ENCODE assay signal across 1 cellular context in the genomic region with DNA sequence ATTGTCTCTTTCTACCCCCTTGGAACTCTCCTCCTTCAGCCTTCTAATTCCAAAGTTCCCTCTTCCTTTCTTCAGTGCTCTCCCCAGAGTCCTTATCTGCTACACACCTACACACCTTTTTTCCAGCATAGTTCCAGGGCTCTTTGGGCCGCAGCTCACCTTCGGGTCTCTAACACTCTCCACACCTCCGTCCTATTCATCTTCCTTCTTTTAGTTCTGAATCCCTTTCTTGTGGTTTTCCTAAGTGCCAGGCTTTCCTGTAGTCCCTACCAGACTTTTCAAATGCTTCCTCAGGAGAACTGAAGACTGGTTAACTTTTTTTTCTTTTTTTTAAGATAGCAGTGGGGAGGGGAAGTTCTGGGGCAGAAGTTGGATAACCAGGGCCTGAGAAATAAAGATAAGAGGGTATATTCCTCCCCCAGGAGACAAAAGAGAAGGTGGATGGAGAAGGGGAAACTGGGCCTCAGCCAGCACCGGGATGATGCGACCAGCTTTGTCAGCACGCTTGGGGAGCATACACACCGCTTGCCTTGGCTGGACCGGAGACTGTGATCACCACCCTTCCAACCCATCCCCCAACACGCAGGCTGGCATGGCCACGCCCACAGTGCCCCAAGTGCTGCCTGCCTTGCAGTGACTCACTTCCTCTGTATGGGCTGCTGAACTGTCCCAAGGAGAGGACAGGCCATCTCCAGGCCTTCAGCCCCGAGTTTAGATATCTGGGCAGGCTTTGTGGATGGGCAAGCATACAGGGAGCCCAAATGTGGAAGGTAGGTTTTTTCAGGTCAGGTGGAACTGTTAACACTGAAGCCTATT.
TF ChIP-seq lines count a peak whose summit lies in the region.

No MANE protein-coding gene starts in this region.

TF ChIP-seq in K562, 482 proteins besides CTCF, POLR2A, EP300 and RAD21 (continued from another document and continues in another):
- TF ChIP-seq, protein P1, sequence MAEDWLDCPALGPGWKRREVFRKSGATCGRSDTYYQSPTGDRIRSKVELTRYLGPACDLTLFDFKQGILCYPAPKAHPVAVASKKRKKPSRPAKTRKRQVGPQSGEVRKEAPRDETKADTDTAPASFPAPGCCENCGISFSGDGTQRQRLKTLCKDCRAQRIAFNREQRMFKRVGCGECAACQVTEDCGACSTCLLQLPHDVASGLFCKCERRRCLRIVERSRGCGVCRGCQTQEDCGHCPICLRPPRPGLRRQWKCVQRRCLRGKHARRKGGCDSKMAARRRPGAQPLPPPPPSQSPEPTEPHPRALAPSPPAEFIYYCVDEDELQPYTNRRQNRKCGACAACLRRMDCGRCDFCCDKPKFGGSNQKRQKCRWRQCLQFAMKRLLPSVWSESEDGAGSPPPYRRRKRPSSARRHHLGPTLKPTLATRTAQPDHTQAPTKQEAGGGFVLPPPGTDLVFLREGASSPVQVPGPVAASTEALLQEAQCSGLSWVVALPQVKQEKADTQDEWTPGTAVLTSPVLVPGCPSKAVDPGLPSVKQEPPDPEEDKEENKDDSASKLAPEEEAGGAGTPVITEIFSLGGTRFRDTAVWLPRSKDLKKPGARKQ (CRISPR knock-in tag; IDR thresholded peaks at IDR 0.05): no peak
- TF ChIP-seq CXXC5 (CRISPR knock-in tag; IDR thresholded peaks at IDR 0.05): peak; percentile 62
- TF ChIP-seq NCOR1 (IDR thresholded peaks at IDR 0.05): peak; percentile 92
- TF ChIP-seq, protein P2, sequence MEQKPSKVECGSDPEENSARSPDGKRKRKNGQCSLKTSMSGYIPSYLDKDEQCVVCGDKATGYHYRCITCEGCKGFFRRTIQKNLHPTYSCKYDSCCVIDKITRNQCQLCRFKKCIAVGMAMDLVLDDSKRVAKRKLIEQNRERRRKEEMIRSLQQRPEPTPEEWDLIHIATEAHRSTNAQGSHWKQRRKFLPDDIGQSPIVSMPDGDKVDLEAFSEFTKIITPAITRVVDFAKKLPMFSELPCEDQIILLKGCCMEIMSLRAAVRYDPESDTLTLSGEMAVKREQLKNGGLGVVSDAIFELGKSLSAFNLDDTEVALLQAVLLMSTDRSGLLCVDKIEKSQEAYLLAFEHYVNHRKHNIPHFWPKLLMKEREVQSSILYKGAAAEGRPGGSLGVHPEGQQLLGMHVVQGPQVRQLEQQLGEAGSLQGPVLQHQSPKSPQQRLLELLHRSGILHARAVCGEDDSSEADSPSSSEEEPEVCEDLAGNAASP (IDR thresholded peaks at IDR 0.05): no peak
- TF ChIP-seq ZZZ3 (IDR thresholded peaks at IDR 0.05): no peak
- TF ChIP-seq, protein P3, sequence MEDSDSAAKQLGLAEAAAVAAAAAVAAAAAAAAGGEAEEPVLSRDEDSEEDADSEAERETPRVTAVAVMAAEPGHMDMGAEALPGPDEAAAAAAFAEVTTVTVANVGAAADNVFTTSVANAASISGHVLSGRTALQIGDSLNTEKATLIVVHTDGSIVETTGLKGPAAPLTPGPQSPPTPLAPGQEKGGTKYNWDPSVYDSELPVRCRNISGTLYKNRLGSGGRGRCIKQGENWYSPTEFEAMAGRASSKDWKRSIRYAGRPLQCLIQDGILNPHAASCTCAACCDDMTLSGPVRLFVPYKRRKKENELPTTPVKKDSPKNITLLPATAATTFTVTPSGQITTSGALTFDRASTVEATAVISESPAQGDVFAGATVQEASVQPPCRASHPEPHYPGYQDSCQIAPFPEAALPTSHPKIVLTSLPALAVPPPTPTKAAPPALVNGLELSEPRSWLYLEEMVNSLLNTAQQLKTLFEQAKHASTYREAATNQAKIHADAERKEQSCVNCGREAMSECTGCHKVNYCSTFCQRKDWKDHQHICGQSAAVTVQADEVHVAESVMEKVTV (CRISPR knock-in tag; IDR thresholded peaks at IDR 0.05): no peak
- TF ChIP-seq, protein P4, sequence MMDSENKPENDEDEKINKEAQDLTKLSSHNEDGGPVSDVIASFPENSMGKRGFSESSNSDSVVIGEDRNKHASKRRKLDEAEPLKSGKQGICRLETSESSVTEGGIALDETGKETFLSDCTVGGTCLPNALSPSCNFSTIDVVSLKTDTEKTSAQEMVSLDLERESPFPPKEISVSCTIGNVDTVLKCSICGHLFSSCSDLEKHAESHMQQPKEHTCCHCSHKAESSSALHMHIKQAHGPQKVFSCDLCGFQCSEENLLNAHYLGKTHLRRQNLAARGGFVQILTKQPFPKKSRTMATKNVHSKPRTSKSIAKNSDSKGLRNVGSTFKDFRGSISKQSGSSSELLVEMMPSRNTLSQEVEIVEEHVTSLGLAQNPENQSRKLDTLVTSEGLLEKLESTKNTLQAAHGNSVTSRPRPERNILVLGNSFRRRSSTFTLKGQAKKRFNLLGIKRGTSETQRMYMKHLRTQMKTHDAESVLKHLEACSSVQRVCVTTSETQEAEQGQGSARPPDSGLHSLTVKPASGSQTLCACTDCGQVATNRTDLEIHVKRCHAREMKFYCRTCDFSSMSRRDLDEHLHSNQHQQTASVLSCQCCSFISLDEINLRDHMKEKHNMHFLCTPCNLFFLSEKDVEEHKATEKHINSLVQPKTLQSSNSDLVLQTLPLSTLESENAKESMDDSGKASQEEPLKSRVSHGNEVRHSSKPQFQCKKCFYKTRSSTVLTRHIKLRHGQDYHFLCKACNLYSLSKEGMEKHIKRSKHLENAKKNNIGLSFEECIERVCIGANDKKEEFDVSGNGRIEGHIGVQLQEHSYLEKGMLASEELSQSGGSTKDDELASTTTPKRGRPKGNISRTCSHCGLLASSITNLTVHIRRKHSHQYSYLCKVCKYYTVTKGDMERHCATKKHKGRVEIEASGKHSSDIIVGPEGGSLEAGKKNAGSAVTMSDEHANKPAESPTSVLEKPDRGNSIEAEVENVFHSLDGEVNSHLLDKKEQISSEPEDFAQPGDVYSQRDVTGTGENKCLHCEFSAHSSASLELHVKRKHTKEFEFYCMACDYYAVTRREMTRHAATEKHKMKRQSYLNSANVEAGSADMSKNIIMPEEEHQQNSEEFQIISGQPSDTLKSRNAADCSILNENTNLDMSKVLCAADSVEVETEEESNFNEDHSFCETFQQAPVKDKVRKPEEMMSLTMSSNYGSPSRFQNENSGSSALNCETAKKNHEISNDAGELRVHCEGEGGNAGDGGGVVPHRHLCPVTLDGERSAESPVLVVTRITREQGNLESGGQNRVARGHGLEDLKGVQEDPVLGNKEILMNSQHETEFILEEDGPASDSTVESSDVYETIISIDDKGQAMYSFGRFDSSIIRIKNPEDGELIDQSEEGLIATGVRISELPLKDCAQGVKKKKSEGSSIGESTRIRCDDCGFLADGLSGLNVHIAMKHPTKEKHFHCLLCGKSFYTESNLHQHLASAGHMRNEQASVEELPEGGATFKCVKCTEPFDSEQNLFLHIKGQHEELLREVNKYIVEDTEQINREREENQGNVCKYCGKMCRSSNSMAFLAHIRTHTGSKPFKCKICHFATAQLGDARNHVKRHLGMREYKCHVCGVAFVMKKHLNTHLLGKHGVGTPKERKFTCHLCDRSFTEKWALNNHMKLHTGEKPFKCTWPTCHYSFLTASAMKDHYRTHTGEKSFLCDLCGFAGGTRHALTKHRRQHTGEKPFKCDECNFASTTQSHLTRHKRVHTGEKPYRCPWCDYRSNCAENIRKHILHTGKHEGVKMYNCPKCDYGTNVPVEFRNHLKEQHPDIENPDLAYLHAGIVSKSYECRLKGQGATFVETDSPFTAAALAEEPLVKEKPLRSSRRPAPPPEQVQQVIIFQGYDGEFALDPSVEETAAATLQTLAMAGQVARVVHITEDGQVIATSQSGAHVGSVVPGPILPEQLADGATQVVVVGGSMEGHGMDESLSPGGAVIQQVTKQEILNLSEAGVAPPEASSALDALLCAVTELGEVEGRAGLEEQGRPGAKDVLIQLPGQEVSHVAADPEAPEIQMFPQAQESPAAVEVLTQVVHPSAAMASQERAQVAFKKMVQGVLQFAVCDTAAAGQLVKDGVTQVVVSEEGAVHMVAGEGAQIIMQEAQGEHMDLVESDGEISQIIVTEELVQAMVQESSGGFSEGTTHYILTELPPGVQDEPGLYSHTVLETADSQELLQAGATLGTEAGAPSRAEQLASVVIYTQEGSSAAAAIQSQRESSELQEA (IDR thresholded peaks at IDR 0.05; ENCODE audit: low read depth): no peak
- TF ChIP-seq, protein P5, sequence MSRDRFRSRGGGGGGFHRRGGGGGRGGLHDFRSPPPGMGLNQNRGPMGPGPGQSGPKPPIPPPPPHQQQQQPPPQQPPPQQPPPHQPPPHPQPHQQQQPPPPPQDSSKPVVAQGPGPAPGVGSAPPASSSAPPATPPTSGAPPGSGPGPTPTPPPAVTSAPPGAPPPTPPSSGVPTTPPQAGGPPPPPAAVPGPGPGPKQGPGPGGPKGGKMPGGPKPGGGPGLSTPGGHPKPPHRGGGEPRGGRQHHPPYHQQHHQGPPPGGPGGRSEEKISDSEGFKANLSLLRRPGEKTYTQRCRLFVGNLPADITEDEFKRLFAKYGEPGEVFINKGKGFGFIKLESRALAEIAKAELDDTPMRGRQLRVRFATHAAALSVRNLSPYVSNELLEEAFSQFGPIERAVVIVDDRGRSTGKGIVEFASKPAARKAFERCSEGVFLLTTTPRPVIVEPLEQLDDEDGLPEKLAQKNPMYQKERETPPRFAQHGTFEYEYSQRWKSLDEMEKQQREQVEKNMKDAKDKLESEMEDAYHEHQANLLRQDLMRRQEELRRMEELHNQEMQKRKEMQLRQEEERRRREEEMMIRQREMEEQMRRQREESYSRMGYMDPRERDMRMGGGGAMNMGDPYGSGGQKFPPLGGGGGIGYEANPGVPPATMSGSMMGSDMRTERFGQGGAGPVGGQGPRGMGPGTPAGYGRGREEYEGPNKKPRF (IDR thresholded peaks at IDR 0.05; ENCODE audit: low read depth, low read length): no peak
- no peak for TF ChIP-seq DACH1 (IDR thresholded peaks at IDR 0.05; ENCODE audit: partially characterized antibody)
- TF ChIP-seq ASH1L (IDR thresholded peaks at IDR 0.05; ENCODE audit: borderline replicate concordance, low read depth, partially characterized antibody): no peak
- TF ChIP-seq, protein P6, sequence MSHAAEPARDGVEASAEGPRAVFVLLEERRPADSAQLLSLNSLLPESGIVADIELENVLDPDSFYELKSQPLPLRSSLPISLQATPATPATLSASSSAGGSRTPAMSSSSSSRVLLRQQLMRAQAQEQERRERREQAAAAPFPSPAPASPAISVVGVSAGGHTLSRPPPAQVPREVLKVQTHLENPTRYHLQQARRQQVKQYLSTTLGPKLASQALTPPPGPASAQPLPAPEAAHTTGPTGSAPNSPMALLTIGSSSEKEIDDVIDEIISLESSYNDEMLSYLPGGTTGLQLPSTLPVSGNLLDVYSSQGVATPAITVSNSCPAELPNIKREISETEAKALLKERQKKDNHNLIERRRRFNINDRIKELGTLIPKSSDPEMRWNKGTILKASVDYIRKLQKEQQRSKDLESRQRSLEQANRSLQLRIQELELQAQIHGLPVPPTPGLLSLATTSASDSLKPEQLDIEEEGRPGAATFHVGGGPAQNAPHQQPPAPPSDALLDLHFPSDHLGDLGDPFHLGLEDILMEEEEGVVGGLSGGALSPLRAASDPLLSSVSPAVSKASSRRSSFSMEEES (CRISPR knock-in tag; IDR thresholded peaks at IDR 0.05): no peak
- TF ChIP-seq HLTF (IDR thresholded peaks at IDR 0.05): no peak; the same call in 1 of the 2 replicates
- no peak for TF ChIP-seq SAFB (IDR thresholded peaks at IDR 0.05; ENCODE audit: borderline replicate concordance, low read depth, low read length)
- TF ChIP-seq, protein P7, sequence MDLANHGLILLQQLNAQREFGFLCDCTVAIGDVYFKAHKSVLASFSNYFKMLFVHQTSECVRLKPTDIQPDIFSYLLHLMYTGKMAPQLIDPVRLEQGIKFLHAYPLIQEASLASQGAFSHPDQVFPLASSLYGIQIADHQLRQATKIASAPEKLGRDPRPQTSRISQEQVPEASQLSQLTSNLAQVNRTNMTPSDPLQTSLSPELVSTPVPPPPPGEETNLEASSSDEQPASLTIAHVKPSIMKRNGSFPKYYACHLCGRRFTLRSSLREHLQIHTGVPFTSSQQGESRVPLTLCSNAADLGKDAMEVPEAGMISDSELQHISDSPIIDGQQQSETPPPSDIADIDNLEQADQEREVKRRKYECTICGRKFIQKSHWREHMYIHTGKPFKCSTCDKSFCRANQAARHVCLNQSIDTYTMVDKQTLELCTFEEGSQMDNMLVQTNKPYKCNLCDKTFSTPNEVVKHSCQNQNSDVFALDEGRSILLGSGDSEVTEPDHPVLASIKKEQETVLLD (IDR thresholded peaks at IDR 0.05): peak; percentile 69; the same call in 1 of the 2 replicates
- TF ChIP-seq CBFB (CRISPR knock-in tag; IDR thresholded peaks at IDR 0.05): no peak
- no peak for TF ChIP-seq BRF1 (IDR thresholded peaks at IDR 0.05; ENCODE audit: borderline replicate concordance, extremely low read depth, insufficient read length)
- TF ChIP-seq MYNN (IDR thresholded peaks at IDR 0.05): peak; percentile 94
- no peak for TF ChIP-seq MYNN (CRISPR knock-in tag; IDR thresholded peaks at IDR 0.05)
- no peak for TF ChIP-seq ZNF253 (CRISPR knock-in tag; conservative IDR thresholded peaks at IDR 0.05)
- TF ChIP-seq PTRF (tag; IDR thresholded peaks at IDR 0.05): no peak
- TF ChIP-seq ZBTB1 (CRISPR knock-in tag; IDR thresholded peaks at IDR 0.05; ENCODE audit: borderline replicate concordance, low read depth): 0 out of 2 replicates have a peak, but pooled peaks have one; percentile 59
- no peak for TF ChIP-seq MAFF (IDR thresholded peaks at IDR 0.05; ENCODE audit: low read length)
- TF ChIP-seq TRIM28 (IDR thresholded peaks at IDR 0.05): no peak
- TF ChIP-seq RBM25 (IDR thresholded peaks at IDR 0.05; ENCODE audit: low read depth, low read length, severe bottlenecking): no peak
- TF ChIP-seq CHCHD3 (CRISPR knock-in tag; IDR thresholded peaks at IDR 0.05): no peak
- TF ChIP-seq KLF1 (tag; IDR thresholded peaks at IDR 0.05): no peak
- TF ChIP-seq MTA3 (IDR thresholded peaks at IDR 0.05; ENCODE audit: borderline replicate concordance): peak; percentile 78
- no peak for TF ChIP-seq KDM4B (IDR thresholded peaks at IDR 0.05; ENCODE audit: borderline replicate concordance in 2 of 2, low read depth in 1 of 2)
- TF ChIP-seq, protein P8, sequence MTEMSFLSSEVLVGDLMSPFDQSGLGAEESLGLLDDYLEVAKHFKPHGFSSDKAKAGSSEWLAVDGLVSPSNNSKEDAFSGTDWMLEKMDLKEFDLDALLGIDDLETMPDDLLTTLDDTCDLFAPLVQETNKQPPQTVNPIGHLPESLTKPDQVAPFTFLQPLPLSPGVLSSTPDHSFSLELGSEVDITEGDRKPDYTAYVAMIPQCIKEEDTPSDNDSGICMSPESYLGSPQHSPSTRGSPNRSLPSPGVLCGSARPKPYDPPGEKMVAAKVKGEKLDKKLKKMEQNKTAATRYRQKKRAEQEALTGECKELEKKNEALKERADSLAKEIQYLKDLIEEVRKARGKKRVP (CRISPR knock-in tag; IDR thresholded peaks at IDR 0.05): no peak
- TF ChIP-seq, protein P9, sequence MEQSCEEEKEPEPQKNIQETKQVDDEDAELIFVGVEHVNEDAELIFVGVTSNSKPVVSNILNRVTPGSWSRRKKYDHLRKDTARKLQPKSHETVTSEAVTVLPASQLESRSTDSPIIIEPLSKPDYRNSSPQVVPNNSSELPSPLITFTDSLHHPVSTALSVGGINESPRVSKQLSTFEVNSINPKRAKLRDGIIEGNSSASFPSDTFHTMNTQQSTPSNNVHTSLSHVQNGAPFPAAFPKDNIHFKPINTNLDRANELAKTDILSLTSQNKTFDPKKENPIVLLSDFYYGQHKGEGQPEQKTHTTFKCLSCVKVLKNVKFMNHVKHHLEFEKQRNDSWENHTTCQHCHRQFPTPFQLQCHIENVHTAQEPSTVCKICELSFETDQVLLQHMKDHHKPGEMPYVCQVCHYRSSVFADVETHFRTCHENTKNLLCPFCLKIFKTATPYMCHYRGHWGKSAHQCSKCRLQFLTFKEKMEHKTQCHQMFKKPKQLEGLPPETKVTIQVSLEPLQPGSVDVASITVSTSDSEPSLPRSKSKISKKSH (CRISPR knock-in tag; IDR thresholded peaks at IDR 0.05): no peak
- TF ChIP-seq ZNF830 (CRISPR knock-in tag; IDR thresholded peaks at IDR 0.05): no peak
